In genomic region chr1:116769561-116769977, GRCh38 we compare ENCODE assay signal across 9 cellular contexts. TPM values are rescaled to one million over a fixed set of nuclear protein-coding genes. Genes with fewer than 3 reads are reported as not detected.
DNase-seq lines count a peak whose midpoint lies in the region; ATAC-seq and TF ChIP-seq lines count a peak whose summit lies in the region.
"Had no signal": no experiment of that assay in that cellular context is flagged by ENCODE, and none has a peak within 500 bp of the region (broad histone marks: within the 10 kb centered on the region; RNA-seq: fewer than 3 reads in every experiment).

No MANE protein-coding gene starts in this region.

- peak overlapping the region in 2 of 3 donors; percentile 6 to 82 for H3K27ac Mint-ChIP-seq in IgD-negative memory B cell
- H3K27ac Mint-ChIP-seq in activated CD8-positive, alpha-beta T cell treated with anti-CD3 and anti-CD28 coated beads, Interleukin-2, amount 10 ng/mL, durations not matched to agents 7 days and 5 days, result peak overlapping the region; percentile 99

- POLR2A ChIA-PET in activated CD8-positive, alpha-beta T cell treated with anti-CD3 and anti-CD28 coated beads, Interleukin-2, amount 10 ng/mL, durations not matched to agents 7 days and 5 days (lab: Charles Lee), result interaction anchor here (0.6 to 24.5 kb wide), 20 partner anchors 9 to 291 kb away, joined by 3 to 548 read pairs (median 6); partner anchors contain the start of genes CD2 and TTF2

- H3K27me3 Mint-ChIP-seq in IgD-negative memory B cell, result peaks cover 2% of the 10 kb centered on the region
- no peaks in the 10 kb centered on the region for H3K27me3 Mint-ChIP-seq in activated CD8-positive, alpha-beta T cell treated with anti-CD3 and anti-CD28 coated beads, Interleukin-2, amount 10 ng/mL, durations not matched to agents 7 days and 5 days (ENCODE audit: low read depth)

- no peak for TF ChIP-seq POLR2A in prostate gland (IDR thresholded peaks at IDR 0.05)

- H3K9me3 ChIP-seq in mucosa of descending colon (no peaks in the 10 kb centered on the region), prostate gland (no peaks in the 10 kb centered on the region)

- peaks cover 6% of the 10 kb centered on the region for H3K36me3 Mint-ChIP-seq in IgD-negative memory B cell
- peaks cover 78% of the 10 kb centered on the region for H3K36me3 Mint-ChIP-seq in activated CD8-positive, alpha-beta T cell treated with anti-CD3 and anti-CD28 coated beads, Interleukin-2, amount 10 ng/mL, durations not matched to agents 7 days and 5 days (ENCODE audit: low read depth)

- H3K4me1 ChIP-seq in mucosa of descending colon (ENCODE audit: low read depth) (no peaks in the 10 kb centered on the region), prostate gland (replicated peaks) (no peaks in the 10 kb centered on the region)

- peak overlapping the region in 2 of 4 donors; percentile 47 to 75 for H3K4me3 Mint-ChIP-seq in IgD-negative memory B cell
- peak overlapping the region; percentile 56 for H3K4me3 Mint-ChIP-seq in activated CD8-positive, alpha-beta T cell treated with anti-CD3 and anti-CD28 coated beads, Interleukin-2, amount 10 ng/mL, durations not matched to agents 7 days and 5 days

- no peaks in the 10 kb centered on the region for H3K27me3 ChIP-seq in prostate gland (replicated peaks; ENCODE audit: insufficient read depth)

- H3K4me3 ChIP-seq in mucosa of descending colon (no peak overlapping the region), prostate gland (no peak overlapping the region)

- no peak for TF ChIP-seq CTCF in mucosa of descending colon (IDR thresholded peaks at IDR 0.05)
- no peak for TF ChIP-seq CTCF in prostate gland (IDR thresholded peaks at IDR 0.05)

- DNase-seq in CMK (ENCODE audit: low read depth), result peak; percentile 9
- peak; percentile 90 for DNase-seq in activated CD8-positive, alpha-beta T cell treated with anti-CD3 and anti-CD28 coated beads, Interleukin-2, amount 10 ng/mL, durations not matched to agents 7 days and 5 days
- peak in 1 of 3 donors; percentile 24 for DNase-seq in mucosa of descending colon
- no peak for DNase-seq in prostate gland (ENCODE audit: low spot score)
- no peak for DNase-seq in posterior vena cava (ENCODE audit: low spot score)
- no peak for DNase-seq in anterior cingulate cortex (lab: John Stamatoyannopoulos, UW)

- H3K27ac ChIP-seq in prostate gland, result no peak overlapping the region

- intact Hi-C loops in mucosa of descending colon (cut with DNase I, micrococcal nuclease), result no loop called here
- intact Hi-C loops in prostate gland (cut with DNase I), result no loop called here
- intact Hi-C loops in posterior vena cava (cut with DNase I), result no loop called here

- H3K4me1 Mint-ChIP-seq in IgD-negative memory B cell, result peaks cover 8 to 27% (median 14%) of the 10 kb centered on the region in 3 donors
- H3K4me1 Mint-ChIP-seq in activated CD8-positive, alpha-beta T cell treated with anti-CD3 and anti-CD28 coated beads, Interleukin-2, amount 10 ng/mL, durations not matched to agents 7 days and 5 days (ENCODE audit: low read depth), result peaks cover 90% of the 10 kb centered on the region

- H3K36me3 ChIP-seq in mucosa of descending colon (ENCODE audit: low read depth), result no peaks in the 10 kb centered on the region
- no peaks in the 10 kb centered on the region for H3K36me3 ChIP-seq in prostate gland

- peaks cover 0 to 4% (median 2%) of the 10 kb centered on the region in 3 donors for H3K9me3 Mint-ChIP-seq in IgD-negative memory B cell
- peaks cover 13% of the 10 kb centered on the region for H3K9me3 Mint-ChIP-seq in activated CD8-positive, alpha-beta T cell treated with anti-CD3 and anti-CD28 coated beads, Interleukin-2, amount 10 ng/mL, durations not matched to agents 7 days and 5 days (ENCODE audit: insufficient read depth)

- CTCF ChIA-PET in activated CD8-positive, alpha-beta T cell treated with anti-CD3 and anti-CD28 coated beads, Interleukin-2, amount 10 ng/mL, durations not matched to agents 7 days and 5 days (lab: Charles Lee), result interaction anchor here (0.6 to 15.2 kb wide), 23 partner anchors 8 to 290 kb away, joined by 3 to 229 read pairs (median 5); partner anchors contain the start of genes CD2 and TTF2

- WGBS in prostate gland, result 67% methylated on average over 1 of the region's 1 CpG

- ATAC-seq in GM21367 (IDR thresholded peaks at IDR 0.05; ENCODE audit: unreplicated experiment) (peak; percentile 80), mucosa of descending colon (peak; percentile 79)
- ATAC-seq in activated CD8-positive, alpha-beta T cell treated with anti-CD3 and anti-CD28 coated beads, Interleukin-2, amount 10 ng/mL, durations not matched to agents 7 days and 5 days, result peak; percentile 79

RNA-seq across cellular contexts. Expression of gene CD2, which starts 15.3 kb away (rescaled TPM):
- polyA plus RNA-seq in IgD-negative memory B cell, result 6.6 TPM
- 100 to 1,000 TPM; 186 to 189 TPM for total RNA-seq in activated CD8-positive, alpha-beta T cell treated with anti-CD3 and anti-CD28 coated beads, Interleukin-2, amount 10 ng/mL, durations not matched to agents 7 days and 5 days
- 1 to 10 TPM; 4.1 to 7.7 (median 5.4) TPM for total RNA-seq in mucosa of descending colon
- total RNA-seq in prostate gland, result 1 to 10 TPM in 1 of 2 donors, under 1 TPM in 1; 0.57 to 1.3 TPM
- 1 to 10 TPM; 1.1 to 2.3 TPM for total RNA-seq in posterior vena cava
- total RNA-seq: epithelial cell of proximal tubule had no signal

Comparison
In these comparisons a context has a peak if more than half of its experiments do, and no peak if none do; other contexts are left out.
1. DNase-seq: peak in CMK (single experiment) and activated CD8-positive, alpha-beta T cell treated with anti-CD3 and anti-CD28 coated beads, Interleukin-2, amount 10 ng/mL, durations not matched to agents 7 days and 5 days (single experiment); none in prostate gland (single experiment), posterior vena cava (single experiment) and anterior cingulate cortex (0 of 58).
2. RNA of gene CD2, which starts 15.3 kb away (total RNA-seq): 186 to 189 TPM in activated CD8-positive, alpha-beta T cell treated with anti-CD3 and anti-CD28 coated beads, Interleukin-2, amount 10 ng/mL, durations not matched to agents 7 days and 5 days; 4.1 to 7.7 TPM in mucosa of descending colon, 1.1 to 2.3 TPM in posterior vena cava and 0.57 to 1.3 TPM in prostate gland; every median in the first group is over 10 times any median in the second.
3. Peak in every context shown above with its lines, with median percentiles within 50 percentile points of each other: ATAC-seq.